1 cellular context compared by ENCODE assay signal in the genomic region with DNA sequence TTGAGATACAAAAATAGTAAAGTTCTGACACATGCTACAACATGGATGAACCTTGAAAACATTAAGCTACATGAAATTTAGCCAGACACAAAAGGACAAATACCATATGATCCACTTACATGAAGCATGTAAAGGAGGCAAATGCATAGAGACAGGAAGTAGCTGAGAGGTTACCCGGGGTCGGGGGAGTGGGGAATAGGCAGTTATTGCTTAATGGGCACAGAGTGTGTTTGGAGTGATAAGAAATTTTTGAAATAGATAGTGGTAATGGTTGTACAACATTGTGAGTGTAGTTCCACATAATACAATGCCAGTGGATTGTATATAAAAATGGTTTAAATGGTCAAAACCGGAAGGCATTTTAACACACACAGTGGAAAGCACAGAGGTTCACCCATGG.
A peak's percentile ranks its signal among the peaks of the same experiment; 100 is the strongest.
TF ChIP-seq lines count a peak whose summit lies in the region.

No MANE protein-coding gene starts in this region.

TF ChIP-seq in HepG2, 621 proteins besides CTCF, POLR2A, EP300 and RAD21:
- TF ChIP-seq, protein P1, sequence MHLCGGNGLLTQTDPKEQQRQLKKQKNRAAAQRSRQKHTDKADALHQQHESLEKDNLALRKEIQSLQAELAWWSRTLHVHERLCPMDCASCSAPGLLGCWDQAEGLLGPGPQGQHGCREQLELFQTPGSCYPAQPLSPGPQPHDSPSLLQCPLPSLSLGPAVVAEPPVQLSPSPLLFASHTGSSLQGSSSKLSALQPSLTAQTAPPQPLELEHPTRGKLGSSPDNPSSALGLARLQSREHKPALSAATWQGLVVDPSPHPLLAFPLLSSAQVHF (CRISPR knock-in tag; IDR thresholded peaks at IDR 0.05) = no peak
- TF ChIP-seq, protein P2, sequence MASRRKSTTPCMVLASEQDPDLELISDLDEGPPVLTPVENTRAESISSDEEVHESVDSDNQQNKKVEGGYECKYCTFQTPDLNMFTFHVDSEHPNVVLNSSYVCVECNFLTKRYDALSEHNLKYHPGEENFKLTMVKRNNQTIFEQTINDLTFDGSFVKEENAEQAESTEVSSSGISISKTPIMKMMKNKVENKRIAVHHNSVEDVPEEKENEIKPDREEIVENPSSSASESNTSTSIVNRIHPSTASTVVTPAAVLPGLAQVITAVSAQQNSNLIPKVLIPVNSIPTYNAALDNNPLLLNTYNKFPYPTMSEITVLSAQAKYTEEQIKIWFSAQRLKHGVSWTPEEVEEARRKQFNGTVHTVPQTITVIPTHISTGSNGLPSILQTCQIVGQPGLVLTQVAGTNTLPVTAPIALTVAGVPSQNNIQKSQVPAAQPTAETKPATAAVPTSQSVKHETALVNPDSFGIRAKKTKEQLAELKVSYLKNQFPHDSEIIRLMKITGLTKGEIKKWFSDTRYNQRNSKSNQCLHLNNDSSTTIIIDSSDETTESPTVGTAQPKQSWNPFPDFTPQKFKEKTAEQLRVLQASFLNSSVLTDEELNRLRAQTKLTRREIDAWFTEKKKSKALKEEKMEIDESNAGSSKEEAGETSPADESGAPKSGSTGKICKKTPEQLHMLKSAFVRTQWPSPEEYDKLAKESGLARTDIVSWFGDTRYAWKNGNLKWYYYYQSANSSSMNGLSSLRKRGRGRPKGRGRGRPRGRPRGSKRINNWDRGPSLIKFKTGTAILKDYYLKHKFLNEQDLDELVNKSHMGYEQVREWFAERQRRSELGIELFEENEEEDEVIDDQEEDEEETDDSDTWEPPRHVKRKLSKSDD (CRISPR knock-in tag; IDR thresholded peaks at IDR 0.05; ENCODE audit: low read depth) = no peak
- TF ChIP-seq IRX3 (CRISPR knock-in tag; IDR thresholded peaks at IDR 0.05; ENCODE audit: borderline replicate concordance, low read depth) (no peak), RBFOX2 (IDR thresholded peaks at IDR 0.05; ENCODE audit: low read depth, low read length) (0 out of 2 replicates have a peak, but pooled peaks have one; percentile 9), KAT7 (CRISPR knock-in tag; IDR thresholded peaks at IDR 0.05; ENCODE audit: borderline replicate concordance) (no peak), KLF16 (CRISPR knock-in tag; IDR thresholded peaks at IDR 0.05) (no peak), ZNF331 (CRISPR knock-in tag; IDR thresholded peaks at IDR 0.05) (no peak), FOSL1 (CRISPR knock-in tag; IDR thresholded peaks at IDR 0.05; ENCODE audit: borderline replicate concordance) (no peak), ZNF761 (CRISPR knock-in tag; conservative IDR thresholded peaks at IDR 0.05) (no peak), ZNF557 (CRISPR knock-in tag; IDR thresholded peaks at IDR 0.05) (no peak), THYN1 (CRISPR knock-in tag; IDR thresholded peaks at IDR 0.05; ENCODE audit: borderline replicate concordance, low read depth) (no peak)
- TF ChIP-seq, protein P3, sequence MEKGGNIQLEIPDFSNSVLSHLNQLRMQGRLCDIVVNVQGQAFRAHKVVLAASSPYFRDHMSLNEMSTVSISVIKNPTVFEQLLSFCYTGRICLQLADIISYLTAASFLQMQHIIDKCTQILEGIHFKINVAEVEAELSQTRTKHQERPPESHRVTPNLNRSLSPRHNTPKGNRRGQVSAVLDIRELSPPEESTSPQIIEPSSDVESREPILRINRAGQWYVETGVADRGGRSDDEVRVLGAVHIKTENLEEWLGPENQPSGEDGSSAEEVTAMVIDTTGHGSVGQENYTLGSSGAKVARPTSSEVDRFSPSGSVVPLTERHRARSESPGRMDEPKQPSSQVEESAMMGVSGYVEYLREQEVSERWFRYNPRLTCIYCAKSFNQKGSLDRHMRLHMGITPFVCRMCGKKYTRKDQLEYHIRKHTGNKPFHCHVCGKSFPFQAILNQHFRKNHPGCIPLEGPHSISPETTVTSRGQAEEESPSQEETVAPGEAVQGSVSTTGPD (CRISPR knock-in tag; IDR thresholded peaks at IDR 0.05) = no peak
- TF ChIP-seq, protein P4, sequence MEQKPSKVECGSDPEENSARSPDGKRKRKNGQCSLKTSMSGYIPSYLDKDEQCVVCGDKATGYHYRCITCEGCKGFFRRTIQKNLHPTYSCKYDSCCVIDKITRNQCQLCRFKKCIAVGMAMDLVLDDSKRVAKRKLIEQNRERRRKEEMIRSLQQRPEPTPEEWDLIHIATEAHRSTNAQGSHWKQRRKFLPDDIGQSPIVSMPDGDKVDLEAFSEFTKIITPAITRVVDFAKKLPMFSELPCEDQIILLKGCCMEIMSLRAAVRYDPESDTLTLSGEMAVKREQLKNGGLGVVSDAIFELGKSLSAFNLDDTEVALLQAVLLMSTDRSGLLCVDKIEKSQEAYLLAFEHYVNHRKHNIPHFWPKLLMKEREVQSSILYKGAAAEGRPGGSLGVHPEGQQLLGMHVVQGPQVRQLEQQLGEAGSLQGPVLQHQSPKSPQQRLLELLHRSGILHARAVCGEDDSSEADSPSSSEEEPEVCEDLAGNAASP (CRISPR knock-in tag; IDR thresholded peaks at IDR 0.05; ENCODE audit: borderline replicate concordance) = peak; percentile 61; the same call in 1 of the 2 replicates
TF ChIP-seq in HepG2: peak in this region for 2.
